1 cellular context compared by ENCODE assay signal in the genomic region with DNA sequence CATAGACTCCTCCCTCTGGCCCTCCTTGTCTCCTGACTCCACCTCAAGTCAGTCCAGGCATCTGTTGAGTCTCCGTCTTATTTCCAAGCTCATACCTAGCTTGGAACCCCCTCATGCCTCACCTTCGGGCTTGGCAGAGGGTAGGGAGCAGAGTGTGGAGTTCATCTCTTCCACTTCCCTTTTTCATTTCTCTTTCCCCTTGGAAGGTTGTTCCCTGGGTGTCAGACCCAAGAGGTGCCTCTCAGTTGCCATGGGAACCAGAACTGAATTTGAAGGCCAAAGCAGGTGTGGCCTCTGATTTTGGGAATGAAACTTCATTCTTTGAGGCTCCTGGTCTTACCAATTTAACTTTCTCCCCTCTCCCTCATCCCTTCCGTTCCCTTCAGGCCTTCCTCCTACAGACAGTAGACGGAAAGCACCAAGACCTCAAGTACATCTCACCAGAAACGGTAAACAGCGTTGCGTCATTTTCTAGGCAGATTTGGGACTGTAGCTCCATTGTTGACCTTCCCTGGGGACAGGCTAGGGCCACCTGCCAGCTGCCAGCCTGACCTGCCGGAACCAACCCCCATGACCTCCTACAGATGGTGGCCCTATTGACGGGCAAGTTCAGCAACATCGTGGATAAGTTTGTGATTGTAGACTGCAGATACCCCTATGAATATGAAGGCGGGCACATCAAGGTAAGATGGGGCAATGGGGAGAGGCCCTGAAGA.
TF ChIP-seq lines count a peak whose summit lies in the region.

No MANE protein-coding gene starts in this region.

TF ChIP-seq in IMR-90, 13 proteins besides CTCF, POLR2A, EP300 and RAD21 (continued from another document):
- no peak for TF ChIP-seq MAZ (IDR thresholded peaks at IDR 0.05; ENCODE audit: borderline replicate concordance, low read depth, low read length)
